13 cellular contexts compared by ENCODE assay signal in the genomic region with DNA sequence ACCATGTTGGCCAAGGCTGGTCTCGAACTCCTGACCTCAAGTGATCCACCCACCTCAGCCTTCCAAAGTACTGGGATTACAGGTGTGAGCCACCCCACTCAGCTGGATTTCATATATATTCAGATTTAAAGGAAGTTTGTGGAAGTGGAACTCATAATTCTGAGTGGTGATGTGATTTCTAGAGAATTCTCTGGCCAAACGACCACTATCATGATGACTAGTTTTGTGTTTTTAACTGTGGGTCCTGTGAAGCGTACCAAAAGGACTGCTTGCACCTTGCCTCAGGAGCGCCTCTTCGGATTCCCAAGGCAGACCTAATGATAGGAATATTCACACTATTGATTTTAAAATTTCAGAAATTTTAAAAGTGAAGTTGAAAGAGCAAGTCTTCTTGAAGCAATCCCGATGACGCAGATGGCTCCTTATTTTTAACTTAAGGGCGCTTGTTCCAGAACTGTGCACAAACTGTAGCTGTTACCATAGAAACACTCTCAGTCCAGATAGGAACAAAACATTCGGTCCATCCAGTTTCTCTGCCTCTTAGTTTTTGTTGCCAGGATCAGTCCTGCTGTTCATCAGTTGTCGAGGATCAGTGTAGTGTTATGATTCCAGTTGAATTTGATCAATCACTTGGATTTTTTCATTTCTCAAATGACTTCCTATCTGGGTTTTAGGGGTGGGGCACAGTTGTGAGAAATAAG. TPM values are rescaled to one million over a fixed set of nuclear protein-coding genes. Genes with fewer than 3 reads are reported as not detected.
DNase-seq lines count a peak whose midpoint lies in the region; ATAC-seq, FAIRE-seq and TF ChIP-seq lines count a peak whose summit lies in the region.
"Had no signal": no experiment of that assay in that cellular context is flagged by ENCODE, and none has a peak within 500 bp of the region (broad histone marks: within the 10 kb centered on the region; RNA-seq: fewer than 3 reads in every experiment).

No MANE protein-coding gene starts in this region.

- no peak overlapping the region for H3K4ac ChIP-seq in mesenchymal stem cell (ENCODE audit: low read depth in 1 of 2, low read length in 2 of 2)

- H3K18ac ChIP-seq in mesenchymal stem cell (ENCODE audit: low read depth in 1 of 2, low read length in 2 of 2): no peak overlapping the region

- CTCF ChIA-PET in OCI-LY7 (lab: Charles Lee; ENCODE audit: unreplicated experiment): no interaction called here
- CTCF ChIA-PET in endothelial cell of umbilical vein (lab: Charles Lee): no interaction called here

- no peaks in the 10 kb centered on the region for H3K9me1 ChIP-seq in endothelial cell of umbilical vein (replicated peaks; ENCODE audit: control insufficient read depth, extremely low read depth, insufficient read depth, low read length)

- H3K4me1 ChIP-seq in OCI-LY7 (ENCODE audit: insufficient read depth, low read length, poor library complexity, severe bottlenecking) (peaks cover 84% of the 10 kb centered on the region), endothelial cell of umbilical vein (ENCODE audit: control insufficient read depth, extremely low read depth, insufficient read depth, low read length) (no peaks in the 10 kb centered on the region), mesenchymal stem cell (ENCODE audit: control insufficient read depth, insufficient read depth, low read depth, low read length) (peaks cover 4% of the 10 kb centered on the region), thoracic aorta (ENCODE audit: control insufficient read depth in 1 of 2, low read depth in 2 of 2) (peaks cover 4 to 29% of the 10 kb centered on the region in 2 donors), prostate gland (replicated peaks) (no peaks in the 10 kb centered on the region)

- no peak for TF ChIP-seq POLR2A in endothelial cell of umbilical vein (IDR thresholded peaks at IDR 0.05; ENCODE audit: low read depth, low read length)
- no peak for TF ChIP-seq POLR2A in prostate gland (IDR thresholded peaks at IDR 0.05)

- H2BK15ac ChIP-seq in mesenchymal stem cell (ENCODE audit: low read depth, poor library complexity, severe bottlenecking): no peak overlapping the region

- H3K27ac ChIP-seq in OCI-LY7 (ENCODE audit: low read depth, low read length, poor library complexity, severe bottlenecking): peak overlapping the region; percentile 100
- no peak overlapping the region for H3K27ac ChIP-seq in endothelial cell of umbilical vein (ENCODE audit: insufficient read depth, low read depth, low read length)
- no peak overlapping the region for H3K27ac ChIP-seq in mesenchymal stem cell (ENCODE audit: low read length, poor library complexity, severe bottlenecking)
- H3K27ac ChIP-seq in thoracic aorta: peak overlapping the region; percentile 49 to 81
- H3K27ac ChIP-seq in prostate gland: no peak overlapping the region

- 96% methylated on average over 5 of the region's 10 CpGs for WGBS in mesenchymal stem cell
- 81% methylated on average over 10 of the region's 10 CpGs for WGBS in prostate gland

- BruUV-seq in OCI-LY7 (replicated peaks; lab: Mats Ljungman, UMichigan) (no TSS peak), endothelial cell of umbilical vein (replicated peaks; lab: Mats Ljungman, UMichigan) (no TSS peak)

- no peak overlapping the region for H2BK12ac ChIP-seq in mesenchymal stem cell (ENCODE audit: low read length in 2 of 2)

- DNase-seq in OCI-LY7 (ENCODE audit: low spot score) (no peak), endothelial cell of umbilical vein (ENCODE audit: low read depth, low spot score) (no peak), mesenchymal stem cell (no peak), thoracic aorta (ENCODE audit: low spot score) (no peak), NCI-H774 (lab: John Stamatoyannopoulos, UW) (no peak), H7 (no peak), prostate gland (ENCODE audit: low spot score) (no peak)
- DNase-seq: activated CD8-positive, alpha-beta T cell treated with anti-CD3 and anti-CD28 coated beads, Interleukin-2, amount 10 ng/mL, durations not matched to agents 7 days and 5 days; activated naive CD4-positive, alpha-beta T cell treated with anti-CD3 and anti-CD28 coated beads, Interleukin-2, amount 50 U/mL, for 16 hours; NCI-H187 treated with DMSO at 0.1 percent for 48 hours; stimulated activated CD4-positive, alpha-beta T cell treated with anti-CD3 and anti-CD28 coated beads, Interleukin-4, amount 100 ng/mL, for 24 hours had no signal

- dilution Hi-C loops in endothelial cell of umbilical vein (cut with MboI; ENCODE audit: extremely low pct_ligation_motif_present, low sequenced_read_pairs): no loop called here

- H3K27me3 ChIP-seq in endothelial cell of umbilical vein (ENCODE audit: control insufficient read depth in 2 of 2, insufficient read depth in 2 of 2, low read length in 2 of 2) (no peaks in the 10 kb centered on the region), mesenchymal stem cell (ENCODE audit: control insufficient read depth in 1 of 2, insufficient read depth in 1 of 2, low read length in 2 of 2) (peaks cover 0 to 4% of the 10 kb centered on the region in 2 experiments), thoracic aorta (replicated peaks; ENCODE audit: insufficient read depth) (no peaks in the 10 kb centered on the region), H7 (ENCODE audit: control insufficient read depth, insufficient read depth, low read length) (no peaks in the 10 kb centered on the region), prostate gland (replicated peaks; ENCODE audit: insufficient read depth) (no peaks in the 10 kb centered on the region)

- H3K4me2 ChIP-seq in OCI-LY7 (ENCODE audit: low read length) (peak overlapping the region; percentile 63), endothelial cell of umbilical vein (ENCODE audit: insufficient read depth, low read length) (no peak overlapping the region), mesenchymal stem cell (ENCODE audit: low read length, poor library complexity, severe bottlenecking) (no peak overlapping the region)

- H3K9me3 ChIP-seq in OCI-LY7 (ENCODE audit: low read length) (no peaks in the 10 kb centered on the region), endothelial cell of umbilical vein (replicated peaks; ENCODE audit: control insufficient read depth, insufficient read depth, low read length) (no peaks in the 10 kb centered on the region), mesenchymal stem cell (ENCODE audit: control insufficient read depth, low read length) (no peaks in the 10 kb centered on the region), thoracic aorta (no peaks in the 10 kb centered on the region), prostate gland (no peaks in the 10 kb centered on the region)

- no peak overlapping the region for H2AK5ac ChIP-seq in mesenchymal stem cell (ENCODE audit: low read length, severe bottlenecking)

- H2BK5ac ChIP-seq in mesenchymal stem cell (ENCODE audit: low read depth, low read length, poor library complexity, severe bottlenecking): no peak overlapping the region

- peak; percentile 76 for FAIRE-seq in endothelial cell of umbilical vein (lab: Jason Lieb, UNC)

- no peak overlapping the region for H4K8ac ChIP-seq in mesenchymal stem cell (ENCODE audit: low read length)

- TF ChIP-seq CTCF in OCI-LY7 (conservative IDR thresholded peaks at IDR 0.05; ENCODE audit: low read length): no peak
- no peak for TF ChIP-seq CTCF in endothelial cell of umbilical vein (IDR thresholded peaks at IDR 0.05; ENCODE audit: extremely low read depth in 1 of 2, insufficient read depth in 1 of 2, low read depth in 1 of 2, low read length in 2 of 2)
- no peak for TF ChIP-seq CTCF in thoracic aorta (IDR thresholded peaks at IDR 0.05)
- TF ChIP-seq CTCF in prostate gland (IDR thresholded peaks at IDR 0.05): no peak

- peaks cover 2% of the 10 kb centered on the region for H3K79me1 ChIP-seq in mesenchymal stem cell (replicated peaks; ENCODE audit: low read length, poor library complexity, severe bottlenecking)

- H3K9me2 ChIP-seq in OCI-LY7 (ENCODE audit: insufficient read depth, low read length): no peaks in the 10 kb centered on the region

- POLR2A ChIA-PET in OCI-LY7 (lab: Charles Lee): interaction anchor here (1.6 to 8.1 kb wide), 2 partner anchors 8 to 10 kb away, joined by 5 to 77 read pairs; no protein-coding TSS in a partner anchor
- POLR2A ChIA-PET in endothelial cell of umbilical vein (lab: Charles Lee): no interaction called here

- ATAC-seq in thoracic aorta (ENCODE audit: insufficient number of reproducible peaks, low FRiP score, low read depth) (peak; percentile 95), HG03354 (IDR thresholded peaks at IDR 0.05; ENCODE audit: poor library complexity, severe bottlenecking, unreplicated experiment) (no peak)
- ATAC-seq: activated CD8-positive, alpha-beta T cell treated with anti-CD3 and anti-CD28 coated beads, Interleukin-2, amount 10 ng/mL, durations not matched to agents 7 days and 5 days had no signal

- H3K4me3 ChIP-seq in OCI-LY7 (ENCODE audit: low read depth, low read length, poor library complexity, severe bottlenecking) (peak overlapping the region; percentile 43), endothelial cell of umbilical vein (replicated peaks in 1 of 3; ENCODE audit: insufficient read depth in 1 of 3, low read depth in 1 of 3, low read length in 3 of 3) (no peak overlapping the region), mesenchymal stem cell (ENCODE audit: insufficient read depth in 1 of 2, low read depth in 1 of 2, low read length in 2 of 2) (no peak overlapping the region), thoracic aorta (no peak overlapping the region), H7 (ENCODE audit: insufficient read depth, low read depth, low read length) (no peak overlapping the region), prostate gland (no peak overlapping the region)
- H3K4me3 ChIP-seq: lung had no signal

- no peak overlapping the region for H3K23ac ChIP-seq in mesenchymal stem cell (ENCODE audit: low read length in 2 of 2)

- H2AFZ ChIP-seq in OCI-LY7 (ENCODE audit: low read length) (no peak overlapping the region), endothelial cell of umbilical vein (ENCODE audit: low read depth, low read length) (no peak overlapping the region), mesenchymal stem cell (ENCODE audit: low read depth, low read length) (no peak overlapping the region)

- H4K91ac ChIP-seq in mesenchymal stem cell (ENCODE audit: low read length): no peak overlapping the region

- peak overlapping the region; percentile 19 for H2BK120ac ChIP-seq in mesenchymal stem cell (ENCODE audit: low read depth, low read length)

- H3K9ac ChIP-seq in endothelial cell of umbilical vein (replicated peaks; ENCODE audit: extremely low read depth, insufficient read depth, low read length) (no peak overlapping the region), mesenchymal stem cell (ENCODE audit: low read length) (peak overlapping the region; percentile 44)

- no peak overlapping the region for H3K14ac ChIP-seq in mesenchymal stem cell (ENCODE audit: low read length in 2 of 2)

- H3K79me2 ChIP-seq in OCI-LY7 (ENCODE audit: insufficient read depth, low read depth, low read length) (peaks cover 21% of the 10 kb centered on the region; the same call in 1 of the 2 replicates), endothelial cell of umbilical vein (ENCODE audit: control insufficient read depth, insufficient read depth, low read length) (no peaks in the 10 kb centered on the region)

- intact Hi-C loops in OCI-LY7 (cut with micrococcal nuclease; ENCODE audit: unreplicated experiment): no loop called here
- intact Hi-C loops in endothelial cell of umbilical vein (cut with micrococcal nuclease): no loop called here
- intact Hi-C loops in prostate gland (cut with DNase I): loop anchor here (5.0 kb wide), 1 partner anchor 88 kb away; no protein-coding TSS in a partner anchor

- H3K36me3 ChIP-seq in OCI-LY7 (ENCODE audit: insufficient read depth, low read length) (peaks cover 37% of the 10 kb centered on the region), endothelial cell of umbilical vein (ENCODE audit: control insufficient read depth in 2 of 2, extremely low read depth in 1 of 2, insufficient read depth in 2 of 2, low read length in 2 of 2) (peaks cover 4 to 14% of the 10 kb centered on the region in 2 experiments), mesenchymal stem cell (ENCODE audit: control insufficient read depth in 1 of 2, insufficient read depth in 2 of 2, low read depth in 1 of 2, low read length in 2 of 2) (peaks cover 4 to 18% of the 10 kb centered on the region in 2 experiments), thoracic aorta (no peaks in the 10 kb centered on the region), H7 (replicated peaks; ENCODE audit: control insufficient read depth, insufficient read depth, low read length) (peaks cover 4% of the 10 kb centered on the region), prostate gland (no peaks in the 10 kb centered on the region)

- H4K20me1 ChIP-seq in OCI-LY7 (ENCODE audit: insufficient read depth, low read length) (no peaks in the 10 kb centered on the region), endothelial cell of umbilical vein (replicated peaks; ENCODE audit: control insufficient read depth, extremely low read depth, insufficient read depth, low read length) (no peaks in the 10 kb centered on the region)

RNA-seq across cellular contexts. Expression of gene CLCN4, which starts 51.7 kb away (rescaled TPM):
- 7.8 and 11.1 TPM in 2 replicates for total RNA-seq in OCI-LY7 (2014; rRNA removed; shearing (Covaris generic))
- total RNA-seq in OCI-LY7 (2022) (9.7 and 10.2 TPM in 2 replicates), endothelial cell of umbilical vein (17.0 and 19.8 TPM in 2 replicates), thoracic aorta (1 to 10 TPM; 3.5 to 5.6 TPM), prostate gland (10 to 100 TPM in 1 of 2 donors, under 1 TPM in 1; 0.50 to 15.3 TPM)
- polyA plus RNA-seq in endothelial cell of umbilical vein: 7.2 and 7.6 TPM in 2 replicates
- polyA plus RNA-seq in endothelial cell of umbilical vein (2011; cell fraction: cytosol; rRNA removed): 8.2 and 10.7 TPM in 2 replicates
- 9.7 and 13.5 TPM in 2 replicates for polyA plus RNA-seq in endothelial cell of umbilical vein (2011; cell fraction: nucleus; rRNA removed)
- 9.4 and 10.3 TPM in 2 replicates for polyA plus RNA-seq in endothelial cell of umbilical vein (2012)
- polyA minus RNA-seq in endothelial cell of umbilical vein: 26.1 and 30.0 TPM in 2 replicates
- 0.41 TPM for polyA minus RNA-seq in endothelial cell of umbilical vein (2011; cell fraction: cytosol; rRNA and poly(A)+ RNA removed)
- polyA minus RNA-seq in endothelial cell of umbilical vein (2011; cell fraction: nucleus; rRNA and poly(A)+ RNA removed): 8.1 and 11.1 TPM in 2 replicates
- 3.0 TPM for polyA plus RNA-seq in mesenchymal stem cell (2013, experiment 1 of 2)
- polyA plus RNA-seq in mesenchymal stem cell (2013, experiment 2 of 2): 3.0 TPM
- 4.2 and 4.3 TPM in 2 replicates for total RNA-seq in H7 (2014; rRNA removed; shearing (Covaris generic))
- total RNA-seq: activated CD8-positive, alpha-beta T cell treated with anti-CD3 and anti-CD28 coated beads, Interleukin-2, amount 10 ng/mL, durations not matched to agents 7 days and 5 days had no signal

Comparison
In these comparisons a context has a peak if more than half of its experiments do, and no peak if none do; other contexts are left out.
1. H3K27ac ChIP-seq: peak in OCI-LY7 (single experiment) and thoracic aorta (2 of 2); none in endothelial cell of umbilical vein (single experiment), mesenchymal stem cell (single experiment) and prostate gland (0 of 2).